ENCODE assay signal across 16 cellular contexts in the genomic region with DNA sequence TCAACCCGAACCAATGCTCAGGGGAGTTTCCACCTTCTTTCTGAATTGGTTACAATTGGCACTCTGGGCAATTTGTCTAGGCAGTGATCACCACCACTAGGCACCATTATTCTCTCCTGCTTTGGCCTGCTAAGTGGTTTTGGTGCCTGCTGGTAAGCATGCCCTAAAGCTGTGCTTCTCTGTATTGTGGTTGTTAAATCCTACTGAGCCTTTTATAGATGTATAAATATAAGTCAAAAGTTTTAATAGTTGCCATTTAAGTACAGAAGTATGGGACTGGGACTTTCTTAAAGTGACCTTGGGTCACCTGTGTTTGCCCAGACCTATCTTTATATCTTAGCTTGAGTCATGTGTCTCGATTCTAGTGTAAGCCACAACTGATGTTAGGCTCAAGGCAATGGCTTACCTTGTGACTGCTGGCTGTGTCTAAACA.
DNase-seq lines count a peak whose midpoint lies in the region; ATAC-seq and TF ChIP-seq lines count a peak whose summit lies in the region.
"Had no signal": no experiment of that assay in that cellular context is flagged by ENCODE, and none has a peak within 500 bp of the region (broad histone marks: within the 10 kb centered on the region; RNA-seq: fewer than 3 reads in every experiment).

No MANE protein-coding gene starts in this region.

- peak overlapping the region in 1 of 2 experiments; percentile 28; a peak in 1 of 4 replicates for H4K8ac ChIP-seq in IMR-90 (ENCODE audit: low read depth in 2 of 2, low read length in 2 of 2)

- intact Hi-C loops in IMR-90 (cut with micrococcal nuclease), result no loop called here
- intact Hi-C loops in PC-3 (cut with micrococcal nuclease), result no loop called here

- peak overlapping the region; percentile 54; the same call in 1 of the 3 replicates for H2BK15ac ChIP-seq in IMR-90 (ENCODE audit: low read depth, low read length)

- ATAC-seq in GM18868 (IDR thresholded peaks at IDR 0.05; ENCODE audit: unreplicated experiment) (peak; percentile 85), IMR-90 (ENCODE audit: low read depth) (no peak), PC-3 (peak; percentile 88), foreskin keratinocyte (peak; percentile 12), GM21390 (IDR thresholded peaks at IDR 0.05; ENCODE audit: unreplicated experiment) (no peak), GM21515 (IDR thresholded peaks at IDR 0.05; ENCODE audit: unreplicated experiment) (no peak)
- ATAC-seq: A549, K562 had no signal

- dilution Hi-C loops in IMR-90 (cut with HindIII; ENCODE audit: low sequenced_read_pairs, unreplicated experiment), result no loop called here

- POLR2A ChIA-PET in IMR-90 (lab: Charles Lee; ENCODE audit: unreplicated experiment), result no interaction called here
- POLR2A ChIA-PET in PC-3 (lab: Charles Lee; ENCODE audit: unreplicated experiment), result no interaction called here

- H4K91ac ChIP-seq in IMR-90 (ENCODE audit: insufficient read depth, low read depth, low read length), result peak overlapping the region; percentile 8; the same call in 1 of the 2 replicates

- no peak for TF ChIP-seq POLR2A in IMR-90 (IDR thresholded peaks at IDR 0.05; ENCODE audit: low read depth, low read length)

- H2BK5ac ChIP-seq in IMR-90 (ENCODE audit: low read depth, low read length, poor library complexity, severe bottlenecking), result no peak overlapping the region

- WGBS in IMR-90 (ENCODE audit: extremely low coverage in 2 of 2, insufficient read length in 1 of 2), 2 experiments, result no CpG with 5 or more reads among the region's 2 CpGs

- no peaks in the 10 kb centered on the region for H3F3A ChIP-seq in PC-3 (ENCODE audit: low read length, unreplicated experiment)

- no peak overlapping the region; the same call in 1 of the 2 replicates for H4K5ac ChIP-seq in IMR-90 (ENCODE audit: low read depth, low read length)

- peak overlapping the region; percentile 68 for H3K14ac ChIP-seq in IMR-90 (replicated peaks; ENCODE audit: low read depth, low read length)

- H3K18ac ChIP-seq in IMR-90 (ENCODE audit: low read depth, low read length), result no peak overlapping the region; the same call in 1 of the 2 replicates

- TF ChIP-seq RAD21 in IMR-90 (IDR thresholded peaks at IDR 0.05; ENCODE audit: low read length), result no peak

- no peaks in the 10 kb centered on the region for H3K36me3 ChIP-seq in IMR-90 (ENCODE audit: control insufficient read depth, insufficient read depth, low read length)
- H3K36me3 ChIP-seq in PC-3 (ENCODE audit: low read depth, low read length), result no peaks in the 10 kb centered on the region
- H3K36me3 ChIP-seq: BLaER1 had no signal

- no peak overlapping the region for H3K4me3 ChIP-seq in IMR-90 (ENCODE audit: insufficient read depth, low read depth, low read length)
- H3K4me3 ChIP-seq in PC-3 (ENCODE audit: low read length), result no peak overlapping the region
- H3K4me3 ChIP-seq: A549, BLaER1, K562 had no signal

- H3K27me3 ChIP-seq in IMR-90 (ENCODE audit: control insufficient read depth, insufficient read depth, low read length) (no peaks in the 10 kb centered on the region), PC-3 (ENCODE audit: low read length) (no peaks in the 10 kb centered on the region), foreskin keratinocyte (no peaks in the 10 kb centered on the region)
- H3K27me3 ChIP-seq: BLaER1 had no signal

- no peak overlapping the region for H2AK9ac ChIP-seq in IMR-90 (replicated peaks; ENCODE audit: low read depth, low read length, poor library complexity)

- H3K79me1 ChIP-seq in IMR-90 (ENCODE audit: low read depth in 1 of 2, low read length in 2 of 2), result no peaks in the 10 kb centered on the region

- no peak overlapping the region for H3K27ac ChIP-seq in IMR-90 (ENCODE audit: insufficient read depth, low read length)
- peak overlapping the region; percentile 63 for H3K27ac ChIP-seq in PC-3 (ENCODE audit: low read length)
- peak overlapping the region; percentile 29 for H3K27ac ChIP-seq in foreskin keratinocyte
- H3K27ac ChIP-seq: A549, BLaER1 had no signal

- in situ Hi-C loops in IMR-90 (cut with MboI; ENCODE audit: low sequenced_read_pairs), result no loop called here

- BruUV-seq in IMR-90 (replicated peaks; lab: Mats Ljungman, UMichigan) (no TSS peak), PC-3 (replicated peaks; lab: Mats Ljungman, UMichigan) (no TSS peak)

- H3K79me2 ChIP-seq in PC-3 (ENCODE audit: low read length), result no peaks in the 10 kb centered on the region

- H3K23ac ChIP-seq in IMR-90 (ENCODE audit: low read depth, low read length), result no peak overlapping the region

- no peak overlapping the region for H2AFZ ChIP-seq in IMR-90 (replicated peaks; ENCODE audit: low read length, poor library complexity)
- H2AFZ ChIP-seq in PC-3 (ENCODE audit: low read length), result no peak overlapping the region

- H3K9me2 ChIP-seq in PC-3 (replicated peaks; ENCODE audit: low read length), result no peaks in the 10 kb centered on the region

- CTCF ChIA-PET in IMR-90 (lab: Yijun Ruan, JAX), result no interaction called here
- CTCF ChIA-PET in PC-3 (lab: Charles Lee), result interaction anchor here (0.9 kb wide), 1 partner anchor 34 kb away, joined by 3 read pairs; no protein-coding TSS in a partner anchor

- DNase-seq in IMR-90, result no peak
- DNase-seq in PC-3, result peak; percentile 81
- DNase-seq in foreskin keratinocyte, result no peak
- DNase-seq in HUDEP-2 (lab: John Stamatoyannopoulos, UW; ENCODE audit: unreplicated experiment in 76 of 76), result no peak
- DNase-seq in midbrain (lab: John Stamatoyannopoulos, UW), result no peak
- DNase-seq: AML-193; CD4-positive, alpha-beta memory T cell; DMS79 treated with DMSO at 0.1 percent for 48 hours; GF-D8; H9 had no signal

- H3K9ac ChIP-seq in IMR-90 (ENCODE audit: low read depth, low read length), result no peak overlapping the region
- no peak overlapping the region for H3K9ac ChIP-seq in PC-3 (ENCODE audit: low read length)
- H3K9ac ChIP-seq: BLaER1 had no signal

- H2BK20ac ChIP-seq in IMR-90 (ENCODE audit: low read depth, low read length), result peak overlapping the region; percentile 47

- TF ChIP-seq CTCF in IMR-90 (conservative IDR thresholded peaks at IDR 0.05; ENCODE audit: low read depth, low read length), result no peak
- no peak for TF ChIP-seq CTCF in PC-3 (conservative IDR thresholded peaks at IDR 0.05; ENCODE audit: low read depth, low read length)
- no peak for TF ChIP-seq CTCF in foreskin keratinocyte (conservative IDR thresholded peaks at IDR 0.05)

- no peak overlapping the region for H2AK5ac ChIP-seq in IMR-90 (ENCODE audit: low read depth, low read length)

- no peaks in the 10 kb centered on the region for H4K20me1 ChIP-seq in IMR-90 (ENCODE audit: insufficient read depth, low read length)
- H4K20me1 ChIP-seq in PC-3 (ENCODE audit: low read length), result no peaks in the 10 kb centered on the region
- H4K20me1 ChIP-seq: BLaER1 had no signal

- 0 out of 2 replicates have a peak overlapping the region, but pooled peaks have one; percentile 22 for H3K4ac ChIP-seq in IMR-90 (ENCODE audit: low read depth, low read length)

- H3K4me1 ChIP-seq in IMR-90 (ENCODE audit: control insufficient read depth, insufficient read depth, low read length) (peaks cover 1% of the 10 kb centered on the region; the same call in 1 of the 2 replicates), PC-3 (ENCODE audit: insufficient read depth, low read length) (peaks cover 38% of the 10 kb centered on the region), foreskin keratinocyte (peaks cover 19% of the 10 kb centered on the region)
- H3K4me1 ChIP-seq: A549, BLaER1 had no signal

- no peaks in the 10 kb centered on the region for H3K9me1 ChIP-seq in IMR-90 (ENCODE audit: insufficient read depth, low read length)

- H3K4me2 ChIP-seq in IMR-90 (ENCODE audit: low read depth, low read length) (no peak overlapping the region), PC-3 (ENCODE audit: low read length) (peak overlapping the region; percentile 35)
- H3K4me2 ChIP-seq: A549, BLaER1 had no signal

- no peak overlapping the region for H3K56ac ChIP-seq in IMR-90 (ENCODE audit: extremely low read depth, insufficient read depth, low read length)

- H2BK120ac ChIP-seq in IMR-90 (ENCODE audit: low read depth, low read length), result peak overlapping the region; percentile 59

- H3K9me3 ChIP-seq in IMR-90 (ENCODE audit: control insufficient read depth, insufficient read depth, low read length) (no peaks in the 10 kb centered on the region), PC-3 (ENCODE audit: low read length) (no peaks in the 10 kb centered on the region)
- H3K9me3 ChIP-seq: A549, BLaER1 had no signal

TF ChIP-seq in IMR-90, 13 proteins besides CTCF, POLR2A, EP300 and RAD21 (continues in another document):
- TF ChIP-seq FOS (IDR thresholded peaks at IDR 0.05; ENCODE audit: low read depth, low read length) (no peak), NFE2L2 (IDR thresholded peaks at IDR 0.05; ENCODE audit: low read depth, low read length) (no peak), RCOR1 (IDR thresholded peaks at IDR 0.05; ENCODE audit: insufficient replicate concordance, low read length) (no peak), CEBPB (IDR thresholded peaks at IDR 0.05; ENCODE audit: low read depth, low read length) (no peak), MAFK (IDR thresholded peaks at IDR 0.05; ENCODE audit: low read depth, low read length) (no peak), RFX5 (IDR thresholded peaks at IDR 0.05; ENCODE audit: low read depth, low read length) (no peak), MAZ (IDR thresholded peaks at IDR 0.05; ENCODE audit: borderline replicate concordance, low read depth, low read length) (no peak), SMC3 (IDR thresholded peaks at IDR 0.05; ENCODE audit: low read depth, low read length) (no peak), BHLHE40 (IDR thresholded peaks at IDR 0.05; ENCODE audit: low read depth, low read length) (no peak), CHD1 (IDR thresholded peaks at IDR 0.05; ENCODE audit: low read depth, low read length) (no peak)
- TF ChIP-seq, protein P1, sequence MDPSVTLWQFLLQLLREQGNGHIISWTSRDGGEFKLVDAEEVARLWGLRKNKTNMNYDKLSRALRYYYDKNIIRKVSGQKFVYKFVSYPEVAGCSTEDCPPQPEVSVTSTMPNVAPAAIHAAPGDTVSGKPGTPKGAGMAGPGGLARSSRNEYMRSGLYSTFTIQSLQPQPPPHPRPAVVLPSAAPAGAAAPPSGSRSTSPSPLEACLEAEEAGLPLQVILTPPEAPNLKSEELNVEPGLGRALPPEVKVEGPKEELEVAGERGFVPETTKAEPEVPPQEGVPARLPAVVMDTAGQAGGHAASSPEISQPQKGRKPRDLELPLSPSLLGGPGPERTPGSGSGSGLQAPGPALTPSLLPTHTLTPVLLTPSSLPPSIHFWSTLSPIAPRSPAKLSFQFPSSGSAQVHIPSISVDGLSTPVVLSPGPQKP (IDR thresholded peaks at IDR 0.05; ENCODE audit: borderline replicate concordance, low read depth, low read length), result no peak
- TF ChIP-seq, protein P2, sequence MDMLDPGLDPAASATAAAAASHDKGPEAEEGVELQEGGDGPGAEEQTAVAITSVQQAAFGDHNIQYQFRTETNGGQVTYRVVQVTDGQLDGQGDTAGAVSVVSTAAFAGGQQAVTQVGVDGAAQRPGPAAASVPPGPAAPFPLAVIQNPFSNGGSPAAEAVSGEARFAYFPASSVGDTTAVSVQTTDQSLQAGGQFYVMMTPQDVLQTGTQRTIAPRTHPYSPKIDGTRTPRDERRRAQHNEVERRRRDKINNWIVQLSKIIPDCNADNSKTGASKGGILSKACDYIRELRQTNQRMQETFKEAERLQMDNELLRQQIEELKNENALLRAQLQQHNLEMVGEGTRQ (IDR thresholded peaks at IDR 0.05; ENCODE audit: low read depth, low read length), result no peak

Comparison
In these comparisons a context has a peak if more than half of its experiments do, and no peak if none do; other contexts are left out.
1. ATAC-seq: peak in GM18868 (single experiment), PC-3 (single experiment) and foreskin keratinocyte (single experiment); none in IMR-90 (single experiment), GM21390 (single experiment) and GM21515 (single experiment).